ENCODE assay signal across 1 cellular context in the genomic region with DNA sequence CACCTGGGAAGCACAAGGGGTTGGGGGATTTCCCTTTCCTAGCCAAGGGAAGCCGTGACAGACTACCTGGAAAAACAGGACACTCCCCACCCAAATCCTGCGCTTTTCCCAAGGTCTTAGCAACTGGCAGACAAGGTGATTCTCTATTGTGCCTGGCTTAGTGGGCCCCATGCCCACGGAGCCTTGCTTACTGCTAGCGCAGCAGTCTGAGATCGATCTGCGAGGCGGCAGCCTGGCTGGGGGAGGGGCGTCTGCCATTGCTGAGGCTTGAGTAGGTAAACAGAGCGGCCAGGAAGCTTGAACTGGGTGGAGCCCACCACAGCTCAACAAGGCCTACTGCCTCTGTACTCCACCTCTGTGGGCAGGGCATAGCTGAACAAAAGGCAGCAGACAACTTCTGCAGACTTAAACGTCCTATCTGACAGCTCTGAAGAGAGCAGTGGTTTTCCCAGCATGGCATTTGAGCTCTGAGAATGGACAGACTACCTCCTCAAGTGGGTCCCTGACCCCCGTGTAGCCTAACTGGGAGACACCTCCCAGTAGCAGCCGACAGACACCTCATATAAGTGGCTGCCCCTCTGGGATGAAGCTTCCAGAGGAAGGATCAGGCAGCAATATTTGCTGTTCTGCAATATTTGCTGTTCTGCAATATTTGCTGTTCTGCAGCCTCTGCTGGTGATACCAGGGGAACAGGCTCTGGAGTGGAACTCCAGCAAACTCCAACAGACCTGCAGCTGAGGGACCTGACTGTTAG.
A peak's percentile ranks its signal among the peaks of the same experiment; 100 is the strongest.
TF ChIP-seq lines count a peak whose summit lies in the region.
"Not testable (repeated sequence)": the region's sequence is repeated elsewhere in the genome, so short reads cannot be mapped to it uniquely, and the experiment has no call there.

No MANE protein-coding gene starts in this region.

TF ChIP-seq in HepG2, 621 proteins besides CTCF, POLR2A, EP300 and RAD21 (continued from another document and continues in another):
- TF ChIP-seq, protein P1, sequence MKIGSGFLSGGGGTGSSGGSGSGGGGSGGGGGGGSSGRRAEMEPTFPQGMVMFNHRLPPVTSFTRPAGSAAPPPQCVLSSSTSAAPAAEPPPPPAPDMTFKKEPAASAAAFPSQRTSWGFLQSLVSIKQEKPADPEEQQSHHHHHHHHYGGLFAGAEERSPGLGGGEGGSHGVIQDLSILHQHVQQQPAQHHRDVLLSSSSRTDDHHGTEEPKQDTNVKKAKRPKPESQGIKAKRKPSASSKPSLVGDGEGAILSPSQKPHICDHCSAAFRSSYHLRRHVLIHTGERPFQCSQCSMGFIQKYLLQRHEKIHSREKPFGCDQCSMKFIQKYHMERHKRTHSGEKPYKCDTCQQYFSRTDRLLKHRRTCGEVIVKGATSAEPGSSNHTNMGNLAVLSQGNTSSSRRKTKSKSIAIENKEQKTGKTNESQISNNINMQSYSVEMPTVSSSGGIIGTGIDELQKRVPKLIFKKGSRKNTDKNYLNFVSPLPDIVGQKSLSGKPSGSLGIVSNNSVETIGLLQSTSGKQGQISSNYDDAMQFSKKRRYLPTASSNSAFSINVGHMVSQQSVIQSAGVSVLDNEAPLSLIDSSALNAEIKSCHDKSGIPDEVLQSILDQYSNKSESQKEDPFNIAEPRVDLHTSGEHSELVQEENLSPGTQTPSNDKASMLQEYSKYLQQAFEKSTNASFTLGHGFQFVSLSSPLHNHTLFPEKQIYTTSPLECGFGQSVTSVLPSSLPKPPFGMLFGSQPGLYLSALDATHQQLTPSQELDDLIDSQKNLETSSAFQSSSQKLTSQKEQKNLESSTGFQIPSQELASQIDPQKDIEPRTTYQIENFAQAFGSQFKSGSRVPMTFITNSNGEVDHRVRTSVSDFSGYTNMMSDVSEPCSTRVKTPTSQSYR (CRISPR knock-in tag; IDR thresholded peaks at IDR 0.05; ENCODE audit: borderline replicate concordance) = peak; percentile 100
- TF ChIP-seq NFE2L1 (CRISPR knock-in tag; IDR thresholded peaks at IDR 0.05; ENCODE audit: borderline replicate concordance) = 0 out of 2 replicates have a peak, but pooled peaks have one; percentile 68
- TF ChIP-seq, protein P2, sequence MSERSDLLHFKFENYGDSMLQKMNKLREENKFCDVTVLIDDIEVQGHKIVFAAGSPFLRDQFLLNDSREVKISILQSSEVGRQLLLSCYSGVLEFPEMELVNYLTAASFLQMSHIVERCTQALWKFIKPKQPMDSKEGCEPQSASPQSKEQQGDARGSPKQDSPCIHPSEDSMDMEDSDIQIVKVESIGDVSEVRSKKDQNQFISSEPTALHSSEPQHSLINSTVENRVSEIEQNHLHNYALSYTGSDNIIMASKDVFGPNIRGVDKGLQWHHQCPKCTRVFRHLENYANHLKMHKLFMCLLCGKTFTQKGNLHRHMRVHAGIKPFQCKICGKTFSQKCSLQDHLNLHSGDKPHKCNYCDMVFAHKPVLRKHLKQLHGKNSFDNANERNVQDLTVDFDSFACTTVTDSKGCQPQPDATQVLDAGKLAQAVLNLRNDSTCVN (CRISPR knock-in tag; IDR thresholded peaks at IDR 0.05; ENCODE audit: borderline replicate concordance) = peak; percentile 28; the same call in 1 of the 2 replicates
- peak; percentile 96 for TF ChIP-seq GATAD2A (CRISPR knock-in tag; IDR thresholded peaks at IDR 0.05)
- TF ChIP-seq ERF (CRISPR knock-in tag; IDR thresholded peaks at IDR 0.05) = peak; percentile 70; the same call in 1 of the 2 replicates
- TF ChIP-seq ZNF670 (CRISPR knock-in tag; IDR thresholded peaks at IDR 0.05; ENCODE audit: borderline replicate concordance) = peak; percentile 87; the same call in 1 of the 2 replicates
- 0 out of 2 replicates have a peak, but pooled peaks have one; percentile 21 for TF ChIP-seq TP53 (CRISPR knock-in tag; conservative IDR thresholded peaks at IDR 0.05)
- TF ChIP-seq NFKB2 (CRISPR knock-in tag; IDR thresholded peaks at IDR 0.05; ENCODE audit: borderline replicate concordance) = peak; percentile 87; the same call in 1 of the 2 replicates
- TF ChIP-seq ZMAT3 (CRISPR knock-in tag; conservative IDR thresholded peaks at IDR 0.05) = peak; percentile 96
- TF ChIP-seq PHF21A (CRISPR knock-in tag; IDR thresholded peaks at IDR 0.05) = peak; percentile 85
- peak; percentile 94; the same call in 1 of the 2 replicates for TF ChIP-seq ZNF792 (CRISPR knock-in tag; IDR thresholded peaks at IDR 0.05)
- TF ChIP-seq ZEB1 (IDR thresholded peaks at IDR 0.05; ENCODE audit: insufficient replicate concordance, low read depth) = peak; percentile 26
- TF ChIP-seq ZFP36L1 (CRISPR knock-in tag; IDR thresholded peaks at IDR 0.05) = 0 out of 2 replicates have a peak, but pooled peaks have one; percentile 65
- peak; percentile 54 for TF ChIP-seq SMAD3 (CRISPR knock-in tag; IDR thresholded peaks at IDR 0.05)
- TF ChIP-seq, protein P3, sequence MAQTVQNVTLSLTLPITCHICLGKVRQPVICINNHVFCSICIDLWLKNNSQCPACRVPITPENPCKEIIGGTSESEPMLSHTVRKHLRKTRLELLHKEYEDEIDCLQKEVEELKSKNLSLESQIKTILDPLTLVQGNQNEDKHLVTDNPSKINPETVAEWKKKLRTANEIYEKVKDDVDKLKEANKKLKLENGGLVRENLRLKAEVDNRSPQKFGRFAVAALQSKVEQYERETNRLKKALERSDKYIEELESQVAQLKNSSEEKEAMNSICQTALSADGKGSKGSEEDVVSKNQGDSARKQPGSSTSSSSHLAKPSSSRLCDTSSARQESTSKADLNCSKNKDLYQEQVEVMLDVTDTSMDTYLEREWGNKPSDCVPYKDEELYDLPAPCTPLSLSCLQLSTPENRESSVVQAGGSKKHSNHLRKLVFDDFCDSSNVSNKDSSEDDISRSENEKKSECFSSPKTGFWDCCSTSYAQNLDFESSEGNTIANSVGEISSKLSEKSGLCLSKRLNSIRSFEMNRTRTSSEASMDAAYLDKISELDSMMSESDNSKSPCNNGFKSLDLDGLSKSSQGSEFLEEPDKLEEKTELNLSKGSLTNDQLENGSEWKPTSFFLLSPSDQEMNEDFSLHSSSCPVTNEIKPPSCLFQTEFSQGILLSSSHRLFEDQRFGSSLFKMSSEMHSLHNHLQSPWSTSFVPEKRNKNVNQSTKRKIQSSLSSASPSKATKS (CRISPR knock-in tag; IDR thresholded peaks at IDR 0.05) = peak; percentile 88; the same call in 1 of the 2 replicates
- TF ChIP-seq DMAP1 (CRISPR knock-in tag; IDR thresholded peaks at IDR 0.05) = peak; percentile 37; the same call in 1 of the 2 replicates
- peak; percentile 71; the same call in 1 of the 2 replicates for TF ChIP-seq ETV5 (CRISPR knock-in tag; IDR thresholded peaks at IDR 0.05; ENCODE audit: borderline replicate concordance)
- peak; percentile 93; the same call in 1 of the 2 replicates for TF ChIP-seq ZFP90 (CRISPR knock-in tag; IDR thresholded peaks at IDR 0.05; ENCODE audit: borderline replicate concordance)
- TF ChIP-seq ZNF772 (CRISPR knock-in tag; IDR thresholded peaks at IDR 0.05) = peak; percentile 98
- TF ChIP-seq, protein P4, sequence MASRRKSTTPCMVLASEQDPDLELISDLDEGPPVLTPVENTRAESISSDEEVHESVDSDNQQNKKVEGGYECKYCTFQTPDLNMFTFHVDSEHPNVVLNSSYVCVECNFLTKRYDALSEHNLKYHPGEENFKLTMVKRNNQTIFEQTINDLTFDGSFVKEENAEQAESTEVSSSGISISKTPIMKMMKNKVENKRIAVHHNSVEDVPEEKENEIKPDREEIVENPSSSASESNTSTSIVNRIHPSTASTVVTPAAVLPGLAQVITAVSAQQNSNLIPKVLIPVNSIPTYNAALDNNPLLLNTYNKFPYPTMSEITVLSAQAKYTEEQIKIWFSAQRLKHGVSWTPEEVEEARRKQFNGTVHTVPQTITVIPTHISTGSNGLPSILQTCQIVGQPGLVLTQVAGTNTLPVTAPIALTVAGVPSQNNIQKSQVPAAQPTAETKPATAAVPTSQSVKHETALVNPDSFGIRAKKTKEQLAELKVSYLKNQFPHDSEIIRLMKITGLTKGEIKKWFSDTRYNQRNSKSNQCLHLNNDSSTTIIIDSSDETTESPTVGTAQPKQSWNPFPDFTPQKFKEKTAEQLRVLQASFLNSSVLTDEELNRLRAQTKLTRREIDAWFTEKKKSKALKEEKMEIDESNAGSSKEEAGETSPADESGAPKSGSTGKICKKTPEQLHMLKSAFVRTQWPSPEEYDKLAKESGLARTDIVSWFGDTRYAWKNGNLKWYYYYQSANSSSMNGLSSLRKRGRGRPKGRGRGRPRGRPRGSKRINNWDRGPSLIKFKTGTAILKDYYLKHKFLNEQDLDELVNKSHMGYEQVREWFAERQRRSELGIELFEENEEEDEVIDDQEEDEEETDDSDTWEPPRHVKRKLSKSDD (CRISPR knock-in tag; IDR thresholded peaks at IDR 0.05; ENCODE audit: low read depth) = peak; percentile 96
- TF ChIP-seq, protein P5, sequence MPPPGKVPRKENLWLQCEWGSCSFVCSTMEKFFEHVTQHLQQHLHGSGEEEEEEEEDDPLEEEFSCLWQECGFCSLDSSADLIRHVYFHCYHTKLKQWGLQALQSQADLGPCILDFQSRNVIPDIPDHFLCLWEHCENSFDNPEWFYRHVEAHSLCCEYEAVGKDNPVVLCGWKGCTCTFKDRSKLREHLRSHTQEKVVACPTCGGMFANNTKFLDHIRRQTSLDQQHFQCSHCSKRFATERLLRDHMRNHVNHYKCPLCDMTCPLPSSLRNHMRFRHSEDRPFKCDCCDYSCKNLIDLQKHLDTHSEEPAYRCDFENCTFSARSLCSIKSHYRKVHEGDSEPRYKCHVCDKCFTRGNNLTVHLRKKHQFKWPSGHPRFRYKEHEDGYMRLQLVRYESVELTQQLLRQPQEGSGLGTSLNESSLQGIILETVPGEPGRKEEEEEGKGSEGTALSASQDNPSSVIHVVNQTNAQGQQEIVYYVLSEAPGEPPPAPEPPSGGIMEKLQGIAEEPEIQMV (CRISPR knock-in tag; IDR thresholded peaks at IDR 0.05; ENCODE audit: low read depth) = peak; percentile 62; the same call in 1 of the 2 replicates
- peak; percentile 76 for TF ChIP-seq HMG20A (CRISPR knock-in tag; IDR thresholded peaks at IDR 0.05; ENCODE audit: borderline replicate concordance)
- TF ChIP-seq SALL2 (CRISPR knock-in tag; IDR thresholded peaks at IDR 0.05) = peak; percentile 83
- TF ChIP-seq ZZZ3 (CRISPR knock-in tag; IDR thresholded peaks at IDR 0.05; ENCODE audit: borderline replicate concordance) = 0 out of 2 replicates have a peak, but pooled peaks have one; percentile 81
- TF ChIP-seq NFATC3 (CRISPR knock-in tag; IDR thresholded peaks at IDR 0.05) = 0 out of 2 replicates have a peak, but pooled peaks have one; percentile 45
- not testable (repeated sequence) for TF ChIP-seq SOX6 (IDR thresholded peaks at IDR 0.05)
- peak; percentile 97 for TF ChIP-seq SOX6 (CRISPR knock-in tag; IDR thresholded peaks at IDR 0.05)
- TF ChIP-seq MIER2 (CRISPR knock-in tag; IDR thresholded peaks at IDR 0.05) = peak; percentile 73
- TF ChIP-seq, protein P6, sequence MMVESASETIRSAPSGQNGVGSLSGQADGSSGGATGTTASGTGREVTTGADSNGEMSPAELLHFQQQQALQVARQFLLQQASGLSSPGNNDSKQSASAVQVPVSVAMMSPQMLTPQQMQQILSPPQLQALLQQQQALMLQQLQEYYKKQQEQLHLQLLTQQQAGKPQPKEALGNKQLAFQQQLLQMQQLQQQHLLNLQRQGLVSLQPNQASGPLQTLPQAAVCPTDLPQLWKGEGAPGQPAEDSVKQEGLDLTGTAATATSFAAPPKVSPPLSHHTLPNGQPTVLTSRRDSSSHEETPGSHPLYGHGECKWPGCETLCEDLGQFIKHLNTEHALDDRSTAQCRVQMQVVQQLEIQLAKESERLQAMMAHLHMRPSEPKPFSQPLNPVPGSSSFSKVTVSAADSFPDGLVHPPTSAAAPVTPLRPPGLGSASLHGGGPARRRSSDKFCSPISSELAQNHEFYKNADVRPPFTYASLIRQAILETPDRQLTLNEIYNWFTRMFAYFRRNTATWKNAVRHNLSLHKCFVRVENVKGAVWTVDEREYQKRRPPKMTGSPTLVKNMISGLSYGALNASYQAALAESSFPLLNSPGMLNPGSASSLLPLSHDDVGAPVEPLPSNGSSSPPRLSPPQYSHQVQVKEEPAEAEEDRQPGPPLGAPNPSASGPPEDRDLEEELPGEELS (CRISPR knock-in tag; IDR thresholded peaks at IDR 0.05) = peak; percentile 93
- TF ChIP-seq SAP130 (CRISPR knock-in tag; IDR thresholded peaks at IDR 0.05; ENCODE audit: low read depth) = peak; percentile 44; the same call in 1 of the 2 replicates
- TF ChIP-seq ZNF674 (CRISPR knock-in tag; IDR thresholded peaks at IDR 0.05; ENCODE audit: low read depth) = 0 out of 2 replicates have a peak, but pooled peaks have one; percentile 91
- peak; percentile 97 for TF ChIP-seq ZBTB7B (CRISPR knock-in tag; IDR thresholded peaks at IDR 0.05)
- TF ChIP-seq, protein P7, sequence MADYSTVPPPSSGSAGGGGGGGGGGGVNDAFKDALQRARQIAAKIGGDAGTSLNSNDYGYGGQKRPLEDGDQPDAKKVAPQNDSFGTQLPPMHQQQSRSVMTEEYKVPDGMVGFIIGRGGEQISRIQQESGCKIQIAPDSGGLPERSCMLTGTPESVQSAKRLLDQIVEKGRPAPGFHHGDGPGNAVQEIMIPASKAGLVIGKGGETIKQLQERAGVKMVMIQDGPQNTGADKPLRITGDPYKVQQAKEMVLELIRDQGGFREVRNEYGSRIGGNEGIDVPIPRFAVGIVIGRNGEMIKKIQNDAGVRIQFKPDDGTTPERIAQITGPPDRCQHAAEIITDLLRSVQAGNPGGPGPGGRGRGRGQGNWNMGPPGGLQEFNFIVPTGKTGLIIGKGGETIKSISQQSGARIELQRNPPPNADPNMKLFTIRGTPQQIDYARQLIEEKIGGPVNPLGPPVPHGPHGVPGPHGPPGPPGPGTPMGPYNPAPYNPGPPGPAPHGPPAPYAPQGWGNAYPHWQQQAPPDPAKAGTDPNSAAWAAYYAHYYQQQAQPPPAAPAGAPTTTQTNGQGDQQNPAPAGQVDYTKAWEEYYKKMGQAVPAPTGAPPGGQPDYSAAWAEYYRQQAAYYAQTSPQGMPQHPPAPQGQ (CRISPR knock-in tag; IDR thresholded peaks at IDR 0.05; ENCODE audit: borderline replicate concordance) = peak; percentile 97; the same call in 1 of the 2 replicates
- TF ChIP-seq REPIN1 (CRISPR knock-in tag; IDR thresholded peaks at IDR 0.05; ENCODE audit: borderline replicate concordance, low read depth) = peak; percentile 77
- TF ChIP-seq, protein P8, sequence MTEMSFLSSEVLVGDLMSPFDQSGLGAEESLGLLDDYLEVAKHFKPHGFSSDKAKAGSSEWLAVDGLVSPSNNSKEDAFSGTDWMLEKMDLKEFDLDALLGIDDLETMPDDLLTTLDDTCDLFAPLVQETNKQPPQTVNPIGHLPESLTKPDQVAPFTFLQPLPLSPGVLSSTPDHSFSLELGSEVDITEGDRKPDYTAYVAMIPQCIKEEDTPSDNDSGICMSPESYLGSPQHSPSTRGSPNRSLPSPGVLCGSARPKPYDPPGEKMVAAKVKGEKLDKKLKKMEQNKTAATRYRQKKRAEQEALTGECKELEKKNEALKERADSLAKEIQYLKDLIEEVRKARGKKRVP (CRISPR knock-in tag; IDR thresholded peaks at IDR 0.05) = peak in 1 of 2 experiments; percentile 84; a peak in 2 of 4 replicates
- 0 out of 2 replicates have a peak, but pooled peaks have one; percentile 26 for TF ChIP-seq ZNF782 (CRISPR knock-in tag; IDR thresholded peaks at IDR 0.05; ENCODE audit: borderline replicate concordance)
- TF ChIP-seq ZNF749 (CRISPR knock-in tag; IDR thresholded peaks at IDR 0.05; ENCODE audit: borderline replicate concordance) = peak; percentile 69; the same call in 1 of the 2 replicates
